ENCODE assay signal across 1 cellular context in the genomic region with DNA sequence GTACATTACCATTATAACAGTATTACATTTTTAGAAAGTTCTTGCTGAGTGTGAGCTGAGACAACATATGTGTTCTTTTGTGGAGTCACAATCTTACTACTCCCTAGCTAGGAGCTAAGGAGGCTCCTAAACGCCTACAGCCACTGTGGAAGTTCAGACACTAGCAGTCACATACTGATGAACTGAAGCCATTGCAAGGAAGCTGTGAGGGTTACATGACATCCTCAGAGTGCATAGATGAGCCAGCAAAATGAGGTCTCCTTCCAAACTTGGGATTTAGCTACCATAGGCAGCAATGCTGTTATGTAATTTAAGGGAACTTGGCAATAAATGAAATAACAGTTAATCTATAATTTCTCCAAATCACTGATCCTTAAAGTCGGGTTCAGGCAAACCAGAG.
TF ChIP-seq lines count a peak whose summit lies in the region.

No MANE protein-coding gene starts in this region.

TF ChIP-seq in GM12878, 131 proteins besides CTCF, POLR2A, EP300 and RAD21 (continued from another document):
- TF ChIP-seq, protein P1, sequence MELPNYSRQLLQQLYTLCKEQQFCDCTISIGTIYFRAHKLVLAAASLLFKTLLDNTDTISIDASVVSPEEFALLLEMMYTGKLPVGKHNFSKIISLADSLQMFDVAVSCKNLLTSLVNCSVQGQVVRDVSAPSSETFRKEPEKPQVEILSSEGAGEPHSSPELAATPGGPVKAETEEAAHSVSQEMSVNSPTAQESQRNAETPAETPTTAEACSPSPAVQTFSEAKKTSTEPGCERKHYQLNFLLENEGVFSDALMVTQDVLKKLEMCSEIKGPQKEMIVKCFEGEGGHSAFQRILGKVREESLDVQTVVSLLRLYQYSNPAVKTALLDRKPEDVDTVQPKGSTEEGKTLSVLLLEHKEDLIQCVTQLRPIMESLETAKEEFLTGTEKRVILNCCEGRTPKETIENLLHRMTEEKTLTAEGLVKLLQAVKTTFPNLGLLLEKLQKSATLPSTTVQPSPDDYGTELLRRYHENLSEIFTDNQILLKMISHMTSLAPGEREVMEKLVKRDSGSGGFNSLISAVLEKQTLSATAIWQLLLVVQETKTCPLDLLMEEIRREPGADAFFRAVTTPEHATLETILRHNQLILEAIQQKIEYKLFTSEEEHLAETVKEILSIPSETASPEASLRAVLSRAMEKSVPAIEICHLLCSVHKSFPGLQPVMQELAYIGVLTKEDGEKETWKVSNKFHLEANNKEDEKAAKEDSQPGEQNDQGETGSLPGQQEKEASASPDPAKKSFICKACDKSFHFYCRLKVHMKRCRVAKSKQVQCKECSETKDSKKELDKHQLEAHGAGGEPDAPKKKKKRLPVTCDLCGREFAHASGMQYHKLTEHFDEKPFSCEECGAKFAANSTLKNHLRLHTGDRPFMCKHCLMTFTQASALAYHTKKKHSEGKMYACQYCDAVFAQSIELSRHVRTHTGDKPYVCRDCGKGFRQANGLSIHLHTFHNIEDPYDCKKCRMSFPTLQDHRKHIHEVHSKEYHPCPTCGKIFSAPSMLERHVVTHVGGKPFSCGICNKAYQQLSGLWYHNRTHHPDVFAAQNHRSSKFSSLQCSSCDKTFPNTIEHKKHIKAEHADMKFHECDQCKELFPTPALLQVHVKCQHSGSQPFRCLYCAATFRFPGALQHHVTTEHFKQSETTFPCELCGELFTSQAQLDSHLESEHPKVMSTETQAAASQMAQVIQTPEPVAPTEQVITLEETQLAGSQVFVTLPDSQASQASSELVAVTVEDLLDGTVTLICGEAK (IDR thresholded peaks at IDR 0.05; ENCODE audit: borderline replicate concordance): no peak
- no peak for TF ChIP-seq KLF5 (IDR thresholded peaks at IDR 0.05; ENCODE audit: partially characterized antibody)
- TF ChIP-seq SIX5 (IDR thresholded peaks at IDR 0.05; ENCODE audit: low read depth, low read length, severe bottlenecking): no peak
- TF ChIP-seq FOXM1 (IDR thresholded peaks at IDR 0.05; ENCODE audit: low read depth, low read length): no peak
- no peak for TF ChIP-seq SREBF1 (IDR thresholded peaks at IDR 0.05; ENCODE audit: low read length)
- TF ChIP-seq HCFC1 (IDR thresholded peaks at IDR 0.05; ENCODE audit: low read length): no peak
- TF ChIP-seq NR2C2 (IDR thresholded peaks at IDR 0.05; ENCODE audit: borderline replicate concordance, control insufficient read depth, insufficient read length, low read depth): no peak
- no peak for TF ChIP-seq GATAD2B (conservative IDR thresholded peaks at IDR 0.05; ENCODE audit: low read depth)
- no peak for TF ChIP-seq SMAD1 (IDR thresholded peaks at IDR 0.05; ENCODE audit: low read depth, partially characterized antibody)
- TF ChIP-seq POU2F2 (IDR thresholded peaks at IDR 0.05; ENCODE audit: borderline replicate concordance, low read depth, low read length): no peak
- TF ChIP-seq, protein P2, sequence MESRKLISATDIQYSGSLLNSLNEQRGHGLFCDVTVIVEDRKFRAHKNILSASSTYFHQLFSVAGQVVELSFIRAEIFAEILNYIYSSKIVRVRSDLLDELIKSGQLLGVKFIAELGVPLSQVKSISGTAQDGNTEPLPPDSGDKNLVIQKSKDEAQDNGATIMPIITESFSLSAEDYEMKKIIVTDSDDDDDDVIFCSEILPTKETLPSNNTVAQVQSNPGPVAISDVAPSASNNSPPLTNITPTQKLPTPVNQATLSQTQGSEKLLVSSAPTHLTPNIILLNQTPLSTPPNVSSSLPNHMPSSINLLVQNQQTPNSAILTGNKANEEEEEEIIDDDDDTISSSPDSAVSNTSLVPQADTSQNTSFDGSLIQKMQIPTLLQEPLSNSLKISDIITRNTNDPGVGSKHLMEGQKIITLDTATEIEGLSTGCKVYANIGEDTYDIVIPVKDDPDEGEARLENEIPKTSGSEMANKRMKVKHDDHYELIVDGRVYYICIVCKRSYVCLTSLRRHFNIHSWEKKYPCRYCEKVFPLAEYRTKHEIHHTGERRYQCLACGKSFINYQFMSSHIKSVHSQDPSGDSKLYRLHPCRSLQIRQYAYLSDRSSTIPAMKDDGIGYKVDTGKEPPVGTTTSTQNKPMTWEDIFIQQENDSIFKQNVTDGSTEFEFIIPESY (IDR thresholded peaks at IDR 0.05): no peak
- no peak for TF ChIP-seq SMC3 (IDR thresholded peaks at IDR 0.05; ENCODE audit: borderline replicate concordance, low read length)
- TF ChIP-seq JUND (IDR thresholded peaks at IDR 0.05; ENCODE audit: low read depth, low read length): no peak
- no peak for TF ChIP-seq SIN3A (IDR thresholded peaks at IDR 0.05; ENCODE audit: low read depth, low read length)
- no peak for TF ChIP-seq RFX5 (IDR thresholded peaks at IDR 0.05; ENCODE audit: low read depth, low read length)
